Comparison of ENCODE assay signal across 15 cellular contexts in genomic region chr18:32337821-32338220, GRCh38.
"Had no signal": no experiment of that assay in that cellular context is flagged by ENCODE, and none has a peak within 500 bp of the region (broad histone marks: within the 10 kb centered on the region; RNA-seq: fewer than 3 reads in every experiment).

No MANE protein-coding gene starts in this region.

- H3K27me3 ChIP-seq: esophagus squamous epithelium, stomach, uterus had no signal

- H3K9me3 ChIP-seq: esophagus squamous epithelium, left ventricle myocardium inferior, stomach, thoracic aorta, uterus had no signal

- H3K36me3 ChIP-seq: left ventricle myocardium inferior, stomach, thoracic aorta, uterus had no signal

- H3K27ac ChIP-seq: esophagus squamous epithelium, left ventricle myocardium inferior, stomach, thoracic aorta, uterus had no signal

- H3K4me3 ChIP-seq: esophagus squamous epithelium, left ventricle myocardium inferior, lung, stomach, thoracic aorta, uterus had no signal

- DNase-seq: effector memory CD4-positive, alpha-beta T cell; esophagus squamous epithelium; foreskin fibroblast; immature natural killer cell; left ventricle myocardium inferior; mesenchymal stem cell; naive B cell; stimulated activated CD4-positive, alpha-beta T cell treated with anti-CD3 and anti-CD28 coated beads, Interleukin-2, amount 100 ng/mL, for 24 hours; stimulated activated naive CD4-positive, alpha-beta T cell; stomach; substantia nigra; uterus had no signal

- ATAC-seq: sciatic nerve had no signal

- H3K4me1 ChIP-seq: esophagus squamous epithelium, uterus had no signal
